22 cellular contexts compared by ENCODE assay signal in genomic region chr18:55448390-55448789, GRCh38.
"Had no signal": no experiment of that assay in that cellular context is flagged by ENCODE, and none has a peak within 500 bp of the region (broad histone marks: within the 10 kb centered on the region; RNA-seq: fewer than 3 reads in every experiment).

No MANE protein-coding gene starts in this region.

- H3K27me3 Mint-ChIP-seq: activated CD4-positive, alpha-beta T cell treated with anti-CD3 and anti-CD28 coated beads, Interleukin-2, amount 10 ng/mL, durations not matched to agents 24 days and 14 days; activated naive CD4-positive, alpha-beta T cell treated with anti-CD3 and anti-CD28 coated beads, Interleukin-2, amount 10 ng/mL, durations not matched to agents 7 days and 5 days had no signal

- H3K9me3 ChIP-seq: right lobe of liver, thyroid gland had no signal

- H3K4me1 Mint-ChIP-seq: activated CD4-positive, alpha-beta memory T cell treated with anti-CD3 and anti-CD28 coated beads, Interleukin-2, amount 10 ng/mL, durations not matched to agents 7 days and 5 days; activated CD4-positive, alpha-beta T cell treated with anti-CD3 and anti-CD28 coated beads, Interleukin-2, amount 10 ng/mL, durations not matched to agents 24 days and 14 days; activated naive CD4-positive, alpha-beta T cell treated with anti-CD3 and anti-CD28 coated beads, Interleukin-2, amount 10 ng/mL, durations not matched to agents 7 days and 5 days had no signal

- H3K36me3 Mint-ChIP-seq: activated naive CD4-positive, alpha-beta T cell treated with anti-CD3 and anti-CD28 coated beads, Interleukin-2, amount 10 ng/mL, durations not matched to agents 7 days and 5 days had no signal

- H3K9me3 Mint-ChIP-seq: activated CD4-positive, alpha-beta T cell treated with anti-CD3 and anti-CD28 coated beads, Interleukin-2, amount 10 ng/mL, durations not matched to agents 24 days and 14 days; activated naive CD4-positive, alpha-beta T cell treated with anti-CD3 and anti-CD28 coated beads, Interleukin-2, amount 10 ng/mL, durations not matched to agents 7 days and 5 days had no signal

- H3K27ac Mint-ChIP-seq: activated CD4-positive, alpha-beta memory T cell treated with anti-CD3 and anti-CD28 coated beads, Interleukin-2, amount 10 ng/mL, durations not matched to agents 7 days and 5 days; activated CD4-positive, alpha-beta T cell treated with anti-CD3 and anti-CD28 coated beads, Interleukin-2, amount 10 ng/mL, durations not matched to agents 24 days and 14 days; activated naive CD4-positive, alpha-beta T cell treated with anti-CD3 and anti-CD28 coated beads, Interleukin-2, amount 10 ng/mL, durations not matched to agents 7 days and 5 days; activated T-cell treated with anti-CD3 and anti-CD28 coated beads, Interleukin-2, amount 50 U/mL, for 72 hours; memory B cell; stimulated activated naive CD8-positive, alpha-beta T cell treated with anti-CD3 and anti-CD28 coated beads, Interleukin-15, Interleukin-2, amounts not matched to agents 100 ng/mL and 50 ng/mL, for 24 hours had no signal

- H3K4me3 ChIP-seq: cardiac muscle cell, gastroesophageal sphincter, right lobe of liver, skin epidermis, thyroid gland had no signal

- H3K27me3 ChIP-seq: cardiac muscle cell, gastroesophageal sphincter, right lobe of liver, thyroid gland had no signal

- H3K4me1 ChIP-seq: right lobe of liver had no signal

- DNase-seq: activated CD4-positive, alpha-beta memory T cell treated with anti-CD3 and anti-CD28 coated beads, Interleukin-2, amount 10 ng/mL, durations not matched to agents 7 days and 5 days; activated CD4-positive, alpha-beta T cell treated with anti-CD3 and anti-CD28 coated beads, Interleukin-2, amount 10 ng/mL, durations not matched to agents 24 days and 14 days; activated effector memory CD4-positive, alpha-beta T cell treated with anti-CD3 and anti-CD28 coated beads, Interleukin-2, amount 50 U/mL, for 16 hours; activated naive CD4-positive, alpha-beta T cell treated with anti-CD3 and anti-CD28 coated beads, Interleukin-2, amount 10 ng/mL, durations not matched to agents 7 days and 5 days; activated T-cell treated with anti-CD3 and anti-CD28 coated beads, Interleukin-2, amount 50 U/mL, for 72 hours; head of caudate nucleus; islet precursor cell; left cardiac atrium; occipital lobe; right lobe of liver; stimulated activated CD4-positive, alpha-beta T cell treated with anti-CD3 and anti-CD28 coated beads, Interleukin-1b, Interleukin-23, amount 100 ng/mL, for 48 hours; substantia nigra; thyroid gland had no signal

- H3K27ac ChIP-seq: cardiac muscle cell, epithelial cell of prostate, gastroesophageal sphincter, right lobe of liver, skin epidermis, thyroid gland, VCaP had no signal

- ATAC-seq: activated CD4-positive, CD25-positive, alpha-beta regulatory T cell treated with anti-CD3 and anti-CD28 coated beads, Interleukin-2, amount 50 U/mL, for 24 hours; activated T-cell treated with anti-CD3 and anti-CD28 coated beads, Interleukin-2, amount 50 U/mL, for 72 hours; gastroesophageal sphincter; left cardiac atrium had no signal

- H3K4me3 Mint-ChIP-seq: activated CD4-positive, alpha-beta memory T cell treated with anti-CD3 and anti-CD28 coated beads, Interleukin-2, amount 10 ng/mL, durations not matched to agents 7 days and 5 days; activated CD4-positive, alpha-beta T cell treated with anti-CD3 and anti-CD28 coated beads, Interleukin-2, amount 10 ng/mL, durations not matched to agents 24 days and 14 days; activated naive CD4-positive, alpha-beta T cell treated with anti-CD3 and anti-CD28 coated beads, Interleukin-2, amount 10 ng/mL, durations not matched to agents 7 days and 5 days; activated T-cell treated with anti-CD3 and anti-CD28 coated beads, Interleukin-2, amount 50 U/mL, for 72 hours; memory B cell; neural crest cell; stimulated activated naive CD8-positive, alpha-beta T cell treated with anti-CD3 and anti-CD28 coated beads, Interleukin-15, Interleukin-2, amounts not matched to agents 100 ng/mL and 50 ng/mL, for 24 hours had no signal

- H3K36me3 ChIP-seq: cardiac muscle cell, gastroesophageal sphincter, right lobe of liver, thyroid gland had no signal
